8 cellular contexts compared by ENCODE assay signal in genomic region chr9:135907446-135908333, GRCh38. TPM values are rescaled to one million over a fixed set of nuclear protein-coding genes. Genes with fewer than 3 reads are reported as not detected.
DNase-seq lines count a peak whose midpoint lies in the region; ATAC-seq lines count a peak whose summit lies in the region.

CAMSAP1 (minus strand) TSS chr9:135907546; CDS start chr9:135907159, 387 bp downstream.

- WGBS in mesendoderm (ENCODE audit: extremely low coverage, insufficient coverage, low lambda C conversion rate): no CpG with 5 or more reads among the region's 108 CpGs

- H3K18ac ChIP-seq in mesendoderm (ENCODE audit: low read length): peak within 1 kb of the TSS; percentile 98

- H3K4me3 ChIP-seq in HUES48 (ENCODE audit: low read depth, low read length) (peak within 1 kb of the TSS; percentile 80), endocrine pancreas (ENCODE audit: control insufficient read depth, insufficient read depth, low read length) (peak within 1 kb of the TSS; percentile 87), mesendoderm (ENCODE audit: low read length) (peak within 1 kb of the TSS; percentile 76)

- peak within 1 kb of the TSS; percentile 86 for H2BK120ac ChIP-seq in mesendoderm (ENCODE audit: low read depth, low read length)

- no peak within 1 kb of the TSS for H2AK5ac ChIP-seq in mesendoderm (ENCODE audit: low read length)

- peaks cover 21% of the 10 kb centered on the region for H3K79me1 ChIP-seq in mesendoderm (ENCODE audit: low read length)

- H4K8ac ChIP-seq in mesendoderm (ENCODE audit: low read depth, low read length): no peak within 1 kb of the TSS

- H3K27me3 ChIP-seq in HUES48 (ENCODE audit: control insufficient read depth, insufficient read depth, low read length): no peaks in the 10 kb centered on the region
- no peaks in the 10 kb centered on the region for H3K27me3 ChIP-seq in endocrine pancreas (ENCODE audit: control insufficient read depth, insufficient read depth, low read length)
- no peaks in the 10 kb centered on the region for H3K27me3 ChIP-seq in mesendoderm (ENCODE audit: insufficient read depth, low read length, poor library complexity)

- H2BK15ac ChIP-seq in mesendoderm (replicated peaks; ENCODE audit: low read depth): no peak within 1 kb of the TSS

- CTCF ChIA-PET in activated CD8-positive, alpha-beta memory T cell treated with anti-CD3 and anti-CD28 coated beads, Interleukin-2, amount 10 ng/mL, durations not matched to agents 7 days and 5 days (lab: Charles Lee): interaction anchor here (1.0 kb wide), 1 partner anchor 44 kb away, joined by 3 read pairs; no protein-coding TSS in a partner anchor

- peak within 1 kb of the TSS; percentile 78 for H3K4me2 ChIP-seq in mesendoderm (ENCODE audit: low read length)

- H3K9me3 ChIP-seq in HUES48 (ENCODE audit: control insufficient read depth, insufficient read depth, low read length): 0 out of 2 replicates have a peak, but pooled peaks cover 2% of the 10 kb centered on the region
- no peaks in the 10 kb centered on the region for H3K9me3 ChIP-seq in endocrine pancreas (ENCODE audit: control insufficient read depth, low read length)

- ATAC-seq in GM21367 (IDR thresholded peaks at IDR 0.05; ENCODE audit: unreplicated experiment): peak; percentile 65
- ATAC-seq in activated CD8-positive, alpha-beta memory T cell treated with anti-CD3 and anti-CD28 coated beads, Interleukin-2, amount 10 ng/mL, durations not matched to agents 7 days and 5 days: peak; percentile 92

- H3K23ac ChIP-seq in mesendoderm (ENCODE audit: low read length): peak within 1 kb of the TSS; percentile 76

- peaks cover 24% of the 10 kb centered on the region for H3K4me1 ChIP-seq in HUES48 (ENCODE audit: control insufficient read depth, insufficient read depth, low read length)
- H3K4me1 ChIP-seq in endocrine pancreas (ENCODE audit: control insufficient read depth, insufficient read depth, low read length): no peaks in the 10 kb centered on the region
- no peaks in the 10 kb centered on the region for H3K4me1 ChIP-seq in mesendoderm (ENCODE audit: control insufficient read depth, low read depth, low read length)

- peak within 1 kb of the TSS; percentile 72 for H3K4me3 Mint-ChIP-seq in activated CD8-positive, alpha-beta memory T cell treated with anti-CD3 and anti-CD28 coated beads, Interleukin-2, amount 10 ng/mL, durations not matched to agents 7 days and 5 days

- H3K9ac ChIP-seq in HUES48 (ENCODE audit: low read depth, low read length): peak within 1 kb of the TSS; percentile 59; the same call in 1 of the 2 replicates
- H3K9ac ChIP-seq in endocrine pancreas (ENCODE audit: control insufficient read depth, insufficient read depth, low read length): peak within 1 kb of the TSS; percentile 67
- H3K9ac ChIP-seq in mesendoderm (ENCODE audit: low read length): peak within 1 kb of the TSS; percentile 84

- peak within 1 kb of the TSS; percentile 76 for H3K27ac ChIP-seq in HUES48 (ENCODE audit: low read depth, low read length)
- H3K27ac ChIP-seq in mesendoderm (ENCODE audit: low read depth, low read length): peak within 1 kb of the TSS; percentile 74

- DNase-seq in COR-L47 (lab: John Stamatoyannopoulos, UW) (peak; percentile 90), NOMO-1 treated with dmso at 0.1 percent for 144 hours (lab: John Stamatoyannopoulos, UW; ENCODE audit: unreplicated experiment) (peak; percentile 96), mesendoderm (peak; percentile 94)
- DNase-seq in activated CD8-positive, alpha-beta memory T cell treated with anti-CD3 and anti-CD28 coated beads, Interleukin-2, amount 10 ng/mL, durations not matched to agents 7 days and 5 days: peak; percentile 95
- DNase-seq in stimulated activated CD8-positive, alpha-beta memory T cell treated with anti-CD3 and anti-CD28 coated beads, Interleukin-12 subunit alpha, Interleukin-12 subunit beta, amount 100 ng/mL, for 4 hours (ENCODE audit: low read depth): peak; percentile 94

- peak within 1 kb of the TSS; percentile 53 for H3K27ac Mint-ChIP-seq in activated CD8-positive, alpha-beta memory T cell treated with anti-CD3 and anti-CD28 coated beads, Interleukin-2, amount 10 ng/mL, durations not matched to agents 7 days and 5 days

- peaks cover 41% of the 10 kb centered on the region for H3K36me3 Mint-ChIP-seq in activated CD8-positive, alpha-beta memory T cell treated with anti-CD3 and anti-CD28 coated beads, Interleukin-2, amount 10 ng/mL, durations not matched to agents 7 days and 5 days

- H3K36me3 ChIP-seq in HUES48 (ENCODE audit: control insufficient read depth, insufficient read depth, low read length) (peaks cover 24% of the 10 kb centered on the region), endocrine pancreas (ENCODE audit: control insufficient read depth, insufficient read depth, low read length) (no peaks in the 10 kb centered on the region), mesendoderm (ENCODE audit: control insufficient read depth, insufficient read depth, low read length) (peaks cover 2% of the 10 kb centered on the region)

- no peaks in the 10 kb centered on the region for H3K27me3 Mint-ChIP-seq in activated CD8-positive, alpha-beta memory T cell treated with anti-CD3 and anti-CD28 coated beads, Interleukin-2, amount 10 ng/mL, durations not matched to agents 7 days and 5 days

- peaks cover 2% of the 10 kb centered on the region for H3K9me3 Mint-ChIP-seq in activated CD8-positive, alpha-beta memory T cell treated with anti-CD3 and anti-CD28 coated beads, Interleukin-2, amount 10 ng/mL, durations not matched to agents 7 days and 5 days (ENCODE audit: low read depth)

- H3K56ac ChIP-seq in mesendoderm (ENCODE audit: low read length): peak within 1 kb of the TSS; percentile 93

- H2BK5ac ChIP-seq in mesendoderm (ENCODE audit: low read length): no peak within 1 kb of the TSS

- H3K79me2 ChIP-seq in mesendoderm (ENCODE audit: control insufficient read depth, insufficient read depth, low read length): peaks cover 37% of the 10 kb centered on the region

- H4K5ac ChIP-seq in mesendoderm (ENCODE audit: low read length): no peak within 1 kb of the TSS

- H3K4ac ChIP-seq in mesendoderm (ENCODE audit: low read depth, low read length): peak within 1 kb of the TSS; percentile 99

- H3K4me1 Mint-ChIP-seq in activated CD8-positive, alpha-beta memory T cell treated with anti-CD3 and anti-CD28 coated beads, Interleukin-2, amount 10 ng/mL, durations not matched to agents 7 days and 5 days: peaks cover 37% of the 10 kb centered on the region

RNA-seq across cellular contexts. Expression of gene CAMSAP1, which starts in this region (rescaled TPM):
- 10 to 100 TPM; 20.3 to 22.7 TPM for total RNA-seq in activated CD8-positive, alpha-beta memory T cell treated with anti-CD3 and anti-CD28 coated beads, Interleukin-2, amount 10 ng/mL, durations not matched to agents 7 days and 5 days
- polyA plus RNA-seq in mesendoderm (2013, experiment 1 of 2): 24.8 TPM
- polyA plus RNA-seq in mesendoderm (2013, experiment 2 of 2): 24.2 TPM

Comparison
In these comparisons a context has a peak if more than half of its experiments do, and no peak if none do; other contexts are left out.
1. Peak in every context shown above with its lines: DNase-seq, ATAC-seq, H3K4me3 ChIP-seq and H3K27ac ChIP-seq.